ENCODE assay signal across 8 cellular contexts in the genomic region with DNA sequence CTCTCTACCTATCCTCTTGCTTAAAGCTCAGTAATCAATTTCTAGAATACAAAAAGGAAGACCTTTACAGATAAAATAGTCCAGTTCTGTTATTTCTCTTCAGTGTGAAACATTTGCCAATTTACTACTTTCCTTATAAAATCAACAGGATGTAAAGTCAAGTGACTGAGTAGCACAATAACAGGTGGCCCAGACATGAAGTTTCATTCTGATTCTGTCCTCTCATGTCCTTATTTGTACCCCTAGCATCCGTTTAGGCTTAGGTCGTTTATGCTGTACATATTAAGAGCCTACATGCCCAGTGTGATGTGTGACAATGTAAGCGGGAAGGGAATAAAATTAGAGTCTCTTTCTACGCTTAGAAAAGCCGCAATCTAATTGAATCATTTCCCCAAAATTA. TPM values are rescaled to one million over a fixed set of nuclear protein-coding genes. Genes with fewer than 3 reads are reported as not detected.
DNase-seq lines count a peak whose midpoint lies in the region; ATAC-seq, FAIRE-seq and TF ChIP-seq lines count a peak whose summit lies in the region.

No MANE protein-coding gene starts in this region.

- TF ChIP-seq CTCF in GM20000 (IDR thresholded peaks at IDR 0.05; ENCODE audit: extremely low read depth, missing control alignments): no peak

- DNase-seq in GM12891 (ENCODE audit: insufficient read length, low spot score) (peak; percentile 10), GM20000 (ENCODE audit: low spot score) (peak; percentile 61), germinal center (ENCODE audit: low spot score) (peak; percentile 56), NCI-H1417 treated with DMSO at 0.1 percent for 48 hours (lab: John Stamatoyannopoulos, UW) (no peak), MV-4-11 (lab: John Stamatoyannopoulos, UW) (no peak), NCI-H510A treated with DMSO at 0.1 percent for 48 hours (lab: John Stamatoyannopoulos, UW) (no peak)
- no peak for DNase-seq in stimulated activated CD4-positive, alpha-beta T cell treated with anti-CD3 and anti-CD28 coated beads, Interleukin-4, amount 100 ng/mL, for 24 hours

- peak; percentile 97 for FAIRE-seq in GM12891 (lab: Jason Lieb, UNC)

- TF ChIP-seq POLR2A in GM12891 (IDR thresholded peaks at IDR 0.05; ENCODE audit: low read depth, low read length): peak; percentile 14; the same call in 1 of the 2 replicates

- ATAC-seq in HG03342 (IDR thresholded peaks at IDR 0.05; ENCODE audit: unreplicated experiment): peak; percentile 97

TF ChIP-seq in GM12891, 5 proteins besides CTCF, POLR2A, EP300 and RAD21:
- TF ChIP-seq SPI1 (IDR thresholded peaks at IDR 0.05; ENCODE audit: low read depth, low read length) (no peak), TAF1 (IDR thresholded peaks at IDR 0.05; ENCODE audit: low read depth, low read length) (no peak), POLR2AphosphoS5 (IDR thresholded peaks at IDR 0.05; ENCODE audit: low read depth, low read length) (no peak; the same call in 1 of the 2 replicates), POU2F2 (IDR thresholded peaks at IDR 0.05; ENCODE audit: low read depth, low read length) (no peak), PAX5 (IDR thresholded peaks at IDR 0.05; ENCODE audit: insufficient read depth, low read length, severe bottlenecking) (no peak)

RNA-seq across cellular contexts. Expression of gene EPC1, which starts 29.2 kb away (rescaled TPM):
- 27.3 TPM for polyA plus RNA-seq in GM12891 (2012; ENCODE audit: low read depth, missing spikeins)

Comparison
In these comparisons a context has a peak if more than half of its experiments do, and no peak if none do; other contexts are left out.
1. DNase-seq: peak in GM12891 (single experiment), GM20000 (single experiment) and germinal center (single experiment); none in NCI-H1417 treated with DMSO at 0.1 percent for 48 hours (single experiment), MV-4-11 (single experiment), stimulated activated CD4-positive, alpha-beta T cell treated with anti-CD3 and anti-CD28 coated beads, Interleukin-4, amount 100 ng/mL, for 24 hours (single experiment) and NCI-H510A treated with DMSO at 0.1 percent for 48 hours (single experiment).